ENCODE assay signal across 18 cellular contexts in genomic region chrX:99371976-99372595, GRCh38.
DNase-seq lines count a peak whose midpoint lies in the region; ATAC-seq, FAIRE-seq and TF ChIP-seq lines count a peak whose summit lies in the region.
"Had no signal": no experiment of that assay in that cellular context is flagged by ENCODE, and none has a peak within 500 bp of the region (broad histone marks: within the 10 kb centered on the region; RNA-seq: fewer than 3 reads in every experiment).

No MANE protein-coding gene starts in this region.

- H3K27me3 ChIP-seq in GM23338 (ENCODE audit: insufficient read depth) = no peaks in the 10 kb centered on the region
- H3K27me3 ChIP-seq: MG63 had no signal

- no peaks in the 10 kb centered on the region for H3K79me2 ChIP-seq in GM23338 (replicated peaks; ENCODE audit: insufficient read depth)

- H3K9me2 ChIP-seq in GM23338 (ENCODE audit: insufficient read depth) = no peaks in the 10 kb centered on the region

- H3K36me3 Mint-ChIP-seq in GM23338 (ENCODE audit: low read depth) = no peaks in the 10 kb centered on the region

- H3K4me3 Mint-ChIP-seq in GM23338 = peak overlapping the region; percentile 60; the same call in 2 of the 3 replicates
- H3K4me3 Mint-ChIP-seq: CD4-positive, alpha-beta T cell; H9 had no signal

- H4K20me1 ChIP-seq in GM23338 (replicated peaks; ENCODE audit: insufficient read depth) = no peaks in the 10 kb centered on the region
- H4K20me1 ChIP-seq: BLaER1 had no signal

- no peak for FAIRE-seq in urothelium cell line (lab: Jason Lieb, UNC)
- FAIRE-seq: GM12878, RCC 7860 had no signal

- no peak overlapping the region for H3K4me2 ChIP-seq in GM23338
- H3K4me2 ChIP-seq: BLaER1 had no signal

- H3K27me3 Mint-ChIP-seq in GM23338 (ENCODE audit: insufficient read depth, low read depth, poor library complexity) = no peaks in the 10 kb centered on the region
- H3K27me3 Mint-ChIP-seq: CD4-positive, alpha-beta T cell had no signal

- H3K4me1 ChIP-seq in GM23338 (ENCODE audit: insufficient read depth) = no peaks in the 10 kb centered on the region

- intact Hi-C loops in left ventricle myocardium superior (cut with micrococcal nuclease) = no loop called here

- H3K9me3 Mint-ChIP-seq in GM23338 = no peaks in the 10 kb centered on the region; the same call in 2 of the 3 replicates
- H3K9me3 Mint-ChIP-seq: H9 had no signal

- H3K4me3 ChIP-seq in GM23338 (no peak overlapping the region), fibroblast of villous mesenchyme (ENCODE audit: low read depth, low read length) (peak overlapping the region; percentile 12)
- H3K4me3 ChIP-seq: BLaER1, GM12878 had no signal

- no peaks in the 10 kb centered on the region for H3F3A ChIP-seq in GM23338 (replicated peaks; ENCODE audit: low read depth)

- H3K27ac ChIP-seq in GM23338 (ENCODE audit: low read depth) = no peak overlapping the region
- H3K27ac ChIP-seq: BLaER1 had no signal

- TF ChIP-seq CTCF in GM23338 (conservative IDR thresholded peaks at IDR 0.05; ENCODE audit: low read depth in 2 of 2) (no peak), fibroblast of villous mesenchyme (IDR thresholded peaks at IDR 0.05; ENCODE audit: insufficient read depth, low read depth, low read length) (no peak)

- H2AFZ ChIP-seq in GM23338 = no peak overlapping the region

- no peaks in the 10 kb centered on the region for H3K36me3 ChIP-seq in GM23338 (ENCODE audit: insufficient read depth)
- H3K36me3 ChIP-seq: BLaER1, MG63 had no signal

- no peaks in the 10 kb centered on the region for H3K4me1 Mint-ChIP-seq in GM23338
- H3K4me1 Mint-ChIP-seq: H9 had no signal

- DNase-seq in GM23338 (ENCODE audit: low spot score) (no peak), NCI-H510A treated with DMSO at 0.1 percent for 48 hours (lab: John Stamatoyannopoulos, UW) (peak; percentile 27), fibroblast of villous mesenchyme (ENCODE audit: low read depth) (no peak), urothelium cell line (ENCODE audit: low spot score) (peak; percentile 25), left ventricle myocardium superior (no peak), UCSD-AML1 (lab: John Stamatoyannopoulos, UW; ENCODE audit: unreplicated experiment) (no peak)
- DNase-seq: ACHN; CD4-positive, alpha-beta T cell; H9; MG63; NCI-H1417 treated with DMSO at 0.1 percent for 48 hours; NCI-H187; NCI-H524 treated with DMSO at 0.1 percent for 48 hours; OCI-M1 had no signal

- ATAC-seq in GM23338 (peak; percentile 65), left ventricle myocardium superior (no peak), GM19452 (IDR thresholded peaks at IDR 0.05; ENCODE audit: unreplicated experiment) (no peak)
- ATAC-seq: GM12878 had no signal

- no peak overlapping the region for H3K27ac Mint-ChIP-seq in GM23338
- H3K27ac Mint-ChIP-seq: CD4-positive, alpha-beta T cell; H9 had no signal

TF ChIP-seq in GM23338, 12 proteins besides CTCF, POLR2A, EP300 and RAD21 (continues in another document):
- TF ChIP-seq ZNF462 (CRISPR knock-in tag; IDR thresholded peaks at IDR 0.05) (no peak), EZH2phosphoT487 (IDR thresholded peaks at IDR 0.05; ENCODE audit: unreplicated experiment) (no peak), ZNF114 (CRISPR knock-in tag; IDR thresholded peaks at IDR 0.05) (no peak), NANOG (IDR thresholded peaks at IDR 0.05; ENCODE audit: borderline replicate concordance) (no peak), ZNF331 (CRISPR knock-in tag; IDR thresholded peaks at IDR 0.05; ENCODE audit: low read depth) (no peak), REST (IDR thresholded peaks at IDR 0.05; ENCODE audit: unreplicated experiment) (no peak), EZH2 (IDR thresholded peaks at IDR 0.05; ENCODE audit: low read depth, unreplicated experiment) (no peak)
- TF ChIP-seq, protein P1, sequence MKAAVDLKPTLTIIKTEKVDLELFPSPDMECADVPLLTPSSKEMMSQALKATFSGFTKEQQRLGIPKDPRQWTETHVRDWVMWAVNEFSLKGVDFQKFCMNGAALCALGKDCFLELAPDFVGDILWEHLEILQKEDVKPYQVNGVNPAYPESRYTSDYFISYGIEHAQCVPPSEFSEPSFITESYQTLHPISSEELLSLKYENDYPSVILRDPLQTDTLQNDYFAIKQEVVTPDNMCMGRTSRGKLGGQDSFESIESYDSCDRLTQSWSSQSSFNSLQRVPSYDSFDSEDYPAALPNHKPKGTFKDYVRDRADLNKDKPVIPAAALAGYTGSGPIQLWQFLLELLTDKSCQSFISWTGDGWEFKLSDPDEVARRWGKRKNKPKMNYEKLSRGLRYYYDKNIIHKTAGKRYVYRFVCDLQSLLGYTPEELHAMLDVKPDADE (IDR thresholded peaks at IDR 0.05) = no peak

Comparison
In these comparisons a context has a peak if more than half of its experiments do, and no peak if none do; other contexts are left out.
1. DNase-seq: peak in NCI-H510A treated with DMSO at 0.1 percent for 48 hours (single experiment) and urothelium cell line (single experiment); none in GM23338 (single experiment), fibroblast of villous mesenchyme (single experiment), left ventricle myocardium superior (single experiment) and UCSD-AML1 (single experiment).